ENCODE assay signal across 7 cellular contexts in the genomic region with DNA sequence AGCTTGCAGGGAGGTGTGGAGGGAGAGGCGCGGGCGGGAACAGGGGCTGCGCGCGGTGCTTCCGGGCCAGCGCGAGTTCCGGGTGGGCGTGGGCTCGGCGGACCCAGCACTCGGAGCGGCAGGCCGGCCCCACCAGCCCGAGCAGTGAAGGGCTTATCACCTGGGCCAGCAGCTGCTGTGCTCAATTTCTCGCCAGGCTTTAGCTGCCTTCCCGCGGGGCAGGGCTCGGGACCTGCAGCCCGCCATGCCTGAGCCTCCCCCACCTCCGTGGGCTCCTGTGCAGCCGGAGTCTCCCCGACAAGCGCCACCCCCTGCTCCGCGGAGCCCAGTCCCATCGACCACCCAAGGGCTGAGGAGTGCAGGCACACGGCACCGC.
DNase-seq lines count a peak whose midpoint lies in the region; ATAC-seq and TF ChIP-seq lines count a peak whose summit lies in the region.
"Not testable (repeated sequence)": the region's sequence is repeated elsewhere in the genome, so short reads cannot be mapped to it uniquely, and the experiment has no call there.

No MANE protein-coding gene starts in this region.

- not testable (repeated sequence) for H3K27ac ChIP-seq in CD8-positive, alpha-beta T cell (ENCODE audit: low read depth, low read length)

- H3K9me3 Mint-ChIP-seq in CD8-positive, alpha-beta T cell; T-cell: not testable (repeated sequence)

- not testable (repeated sequence) for H3K4me3 Mint-ChIP-seq in CD8-positive, alpha-beta T cell
- H3K4me3 Mint-ChIP-seq in T-cell = peak overlapping the region in 1 of 3 donors; percentile 79

- peak overlapping the region; percentile 86 for H3K27ac Mint-ChIP-seq in CD8-positive, alpha-beta T cell
- peak overlapping the region; percentile 76 to 78 for H3K27ac Mint-ChIP-seq in T-cell

- POLR2A ChIA-PET in CD8-positive, alpha-beta T cell (lab: Charles Lee); T-cell (lab: Charles Lee): not testable (repeated sequence)

- not testable (repeated sequence) for H3K4me3 ChIP-seq in CD8-positive, alpha-beta T cell (ENCODE audit: low read depth, low read length)
- H3K4me3 ChIP-seq in LNCaP clone FGC (ENCODE audit: low read depth, low read length) (peak overlapping the region; percentile 30), kidney epithelial cell (ENCODE audit: low read depth, low read length) (peak overlapping the region; percentile 40)

- DNase-seq in CD8-positive, alpha-beta T cell = peak in 2 of 7 experiments; percentile 24 to 26
- not testable (repeated sequence) for DNase-seq in LNCaP clone FGC (ENCODE audit: low read depth); kidney epithelial cell (ENCODE audit: low read depth)
- DNase-seq in T-cell (peak in 5 of 34 experiments; percentile 5 to 40 (median 14)), dermis blood vessel endothelial cell (peak; percentile 4)
- DNase-seq in activated effector memory CD4-positive, alpha-beta T cell treated with anti-CD3 and anti-CD28 coated beads, Interleukin-2, amount 50 U/mL, for 16 hours = peak; percentile 77
- peak; percentile 39 for DNase-seq in stimulated activated CD4-positive, alpha-beta T cell treated with anti-CD3 and anti-CD28 coated beads, Interleukin-15, amount 100 ng/mL, for 24 hours

- H3K27me3 ChIP-seq in CD8-positive, alpha-beta T cell (ENCODE audit: insufficient read depth, low read length); kidney epithelial cell (ENCODE audit: control insufficient read depth, insufficient read depth, low read length): not testable (repeated sequence)

- ATAC-seq in CD8-positive, alpha-beta T cell; T-cell (replicated peaks in 1 of 4): not testable (repeated sequence)

- H3K4me1 ChIP-seq in CD8-positive, alpha-beta T cell (ENCODE audit: insufficient read depth, low read length) = peaks cover 38% of the 10 kb centered on the region

- CTCF ChIA-PET in CD8-positive, alpha-beta T cell (lab: Charles Lee) = not testable (repeated sequence)
- CTCF ChIA-PET in T-cell (lab: Charles Lee) = interaction anchor here in 1 of 2 donors (0.7 kb wide), 1 partner anchor 433 kb away, joined by 3 read pairs; no protein-coding TSS in a partner anchor

- intact Hi-C loops in CD8-positive, alpha-beta T cell (cut with DNase I, micrococcal nuclease) = loop anchor here (5.0 kb wide), 2 partner anchors 40 to 100 kb away; partner anchors contain the start of gene ETV6 (in 1 of the 2)

- not testable (repeated sequence) for H3K36me3 Mint-ChIP-seq in CD8-positive, alpha-beta T cell; T-cell

- H3K9me3 ChIP-seq in CD8-positive, alpha-beta T cell (ENCODE audit: low read length) = not testable (repeated sequence)

- not testable (repeated sequence) for H3K36me3 ChIP-seq in CD8-positive, alpha-beta T cell (ENCODE audit: insufficient read depth, low read length); kidney epithelial cell (ENCODE audit: control insufficient read depth, insufficient read depth, low read length)

- not testable (repeated sequence) for TF ChIP-seq CTCF in CD8-positive, alpha-beta T cell (IDR thresholded peaks at IDR 0.05); LNCaP clone FGC (IDR thresholded peaks at IDR 0.05; ENCODE audit: control insufficient read depth, extremely low read depth, insufficient read depth); kidney epithelial cell (IDR thresholded peaks at IDR 0.05; ENCODE audit: insufficient read depth, low read length, poor library complexity, severe bottlenecking)

- H3K4me1 Mint-ChIP-seq in CD8-positive, alpha-beta T cell (ENCODE audit: low read depth) = peaks cover 50% of the 10 kb centered on the region
- H3K4me1 Mint-ChIP-seq in T-cell = peaks cover 54 to 58% (median 56%) of the 10 kb centered on the region in 3 donors

- not testable (repeated sequence) for H3K27me3 Mint-ChIP-seq in CD8-positive, alpha-beta T cell (ENCODE audit: low read depth); T-cell
